Comparison of ENCODE assay signal across 13 cellular contexts in genomic region chr3:56629044-56629443, GRCh38. TPM values are rescaled to one million over a fixed set of nuclear protein-coding genes. Genes with fewer than 3 reads are reported as not detected.
A peak's percentile ranks its signal among the peaks of the same experiment; 100 is the strongest.
DNase-seq lines count a peak whose midpoint lies in the region; ATAC-seq and TF ChIP-seq lines count a peak whose summit lies in the region.
"Had no signal": no experiment of that assay in that cellular context is flagged by ENCODE, and none has a peak within 500 bp of the region (broad histone marks: within the 10 kb centered on the region; RNA-seq: fewer than 3 reads in every experiment).

No MANE protein-coding gene starts in this region.

- TF ChIP-seq CTCF in natural killer cell (IDR thresholded peaks at IDR 0.05) (no peak), WTC11 (IDR thresholded peaks at IDR 0.05) (no peak)

- no peak overlapping the region for H3K27ac ChIP-seq in substantia nigra (ENCODE audit: low read depth, low read length, poor library complexity, severe bottlenecking)
- H3K27ac ChIP-seq: brain microvascular endothelial cell had no signal

- peaks cover 8 to 10% of the 10 kb centered on the region in 2 donors for H3K4me1 Mint-ChIP-seq in natural killer cell
- peaks cover 4% of the 10 kb centered on the region in 2 donors for H3K4me1 Mint-ChIP-seq in natural killer cell treated with Interleukin-12 subunit alpha and Interleukin-12 subunit beta and Interleukin-15 and Interleukin-18, amount 100 ng/mL, for 72 hours (ENCODE audit: low read depth in 2 of 2)
- H3K4me1 Mint-ChIP-seq in WTC11, result no peaks in the 10 kb centered on the region

- peak overlapping the region; percentile 37 to 55 for H3K27ac Mint-ChIP-seq in natural killer cell
- peak overlapping the region in 1 of 2 donors; percentile 9 for H3K27ac Mint-ChIP-seq in natural killer cell treated with Interleukin-12 subunit alpha and Interleukin-12 subunit beta and Interleukin-15 and Interleukin-18, amount 100 ng/mL, for 72 hours
- H3K27ac Mint-ChIP-seq in WTC11, result no peak overlapping the region
- H3K27ac Mint-ChIP-seq: type B pancreatic cell had no signal

- H3K27me3 Mint-ChIP-seq in natural killer cell (ENCODE audit: low read depth in 2 of 2) (no peaks in the 10 kb centered on the region), WTC11 (ENCODE audit: low read depth) (no peaks in the 10 kb centered on the region)
- H3K27me3 Mint-ChIP-seq in natural killer cell treated with Interleukin-12 subunit alpha and Interleukin-12 subunit beta and Interleukin-15 and Interleukin-18, amount 100 ng/mL, for 72 hours, result no peaks in the 10 kb centered on the region
- H3K27me3 Mint-ChIP-seq: type B pancreatic cell had no signal

- POLR2A ChIA-PET in WTC11 (lab: Charles Lee), result interaction anchor here (0.7 kb wide), 1 partner anchor 298 kb away, joined by 5 read pairs; no protein-coding TSS in a partner anchor

- no peaks in the 10 kb centered on the region for H3K9me3 Mint-ChIP-seq in natural killer cell
- H3K9me3 Mint-ChIP-seq in natural killer cell treated with Interleukin-12 subunit alpha and Interleukin-12 subunit beta and Interleukin-15 and Interleukin-18, amount 100 ng/mL, for 72 hours, result no peaks in the 10 kb centered on the region
- no peaks in the 10 kb centered on the region for H3K9me3 Mint-ChIP-seq in WTC11
- H3K9me3 Mint-ChIP-seq: type B pancreatic cell had no signal

- ATAC-seq in natural killer cell (no peak), HG03196 (IDR thresholded peaks at IDR 0.05; ENCODE audit: unreplicated experiment) (peak; percentile 70), GM19351 (IDR thresholded peaks at IDR 0.05; ENCODE audit: unreplicated experiment) (no peak), WTC11 (no peak), HG02970 (IDR thresholded peaks at IDR 0.05; ENCODE audit: low FRiP score, unreplicated experiment) (no peak)
- no peak for ATAC-seq in natural killer cell treated with Interleukin-12 subunit alpha and Interleukin-12 subunit beta and Interleukin-15 and Interleukin-18, amount 100 ng/mL, for 72 hours
- ATAC-seq: HCT116 had no signal

- intact Hi-C loops in natural killer cell (cut with micrococcal nuclease), result no loop called here

- CTCF ChIA-PET in WTC11 (lab: Charles Lee), result no interaction called here

- H3K4me3 Mint-ChIP-seq in natural killer cell (no peak overlapping the region), WTC11 (no peak overlapping the region)
- H3K4me3 Mint-ChIP-seq in natural killer cell treated with Interleukin-12 subunit alpha and Interleukin-12 subunit beta and Interleukin-15 and Interleukin-18, amount 100 ng/mL, for 72 hours, result no peak overlapping the region
- H3K4me3 Mint-ChIP-seq: type B pancreatic cell had no signal

- no peak for DNase-seq in natural killer cell
- no peak for DNase-seq in natural killer cell treated with Interleukin-12 subunit alpha and Interleukin-12 subunit beta and Interleukin-15 and Interleukin-18, amount 100 ng/mL, for 72 hours (ENCODE audit: low spot score)
- peak; percentile 97 for DNase-seq in kidney glomerular epithelial cell (lab: John Stamatoyannopoulos, UW)
- DNase-seq in substantia nigra (lab: John Stamatoyannopoulos, UW), result no peak
- DNase-seq in WTC11 (ENCODE audit: low spot score), result no peak
- DNase-seq: brain microvascular endothelial cell, hypothalamus, NCI-H1092 had no signal

- H3K36me3 Mint-ChIP-seq in natural killer cell, result peaks cover 11% of the 10 kb centered on the region
- H3K36me3 Mint-ChIP-seq in natural killer cell treated with Interleukin-12 subunit alpha and Interleukin-12 subunit beta and Interleukin-15 and Interleukin-18, amount 100 ng/mL, for 72 hours, result peaks cover 17% of the 10 kb centered on the region
- H3K36me3 Mint-ChIP-seq in WTC11, result peaks cover 40% of the 10 kb centered on the region

TF ChIP-seq in WTC11, 78 proteins besides CTCF, POLR2A, EP300 and RAD21 (continues in another document):
- TF ChIP-seq HMGXB4 (CRISPR knock-in tag; IDR thresholded peaks at IDR 0.05) (no peak), ERG (CRISPR knock-in tag; IDR thresholded peaks at IDR 0.05) (no peak), AFF4 (CRISPR knock-in tag; IDR thresholded peaks at IDR 0.05; ENCODE audit: borderline replicate concordance) (no peak), ZNF423 (CRISPR knock-in tag; IDR thresholded peaks at IDR 0.05) (no peak), RORB (CRISPR knock-in tag; IDR thresholded peaks at IDR 0.05) (no peak), ZBTB21 (CRISPR knock-in tag; IDR thresholded peaks at IDR 0.05; ENCODE audit: borderline replicate concordance) (no peak), ZNF281 (CRISPR knock-in tag; IDR thresholded peaks at IDR 0.05) (no peak), USF2 (CRISPR knock-in tag; IDR thresholded peaks at IDR 0.05) (no peak)

RNA-seq across cellular contexts. Expression of gene TASOR, which starts 54.0 kb away (rescaled TPM):
- total RNA-seq in natural killer cell (10 to 100 TPM; 73.5 to 96.4 (median 81.8) TPM), WTC11 (2021) (40.2 to 46.1 TPM (median 45.5 TPM) in 3 replicates)
- total RNA-seq in natural killer cell treated with Interleukin-12 subunit alpha and Interleukin-12 subunit beta and Interleukin-15 and Interleukin-18, amount 100 ng/mL, for 72 hours, result 10 to 100 TPM; 50.4 to 56.4 TPM
